In the genomic region with DNA sequence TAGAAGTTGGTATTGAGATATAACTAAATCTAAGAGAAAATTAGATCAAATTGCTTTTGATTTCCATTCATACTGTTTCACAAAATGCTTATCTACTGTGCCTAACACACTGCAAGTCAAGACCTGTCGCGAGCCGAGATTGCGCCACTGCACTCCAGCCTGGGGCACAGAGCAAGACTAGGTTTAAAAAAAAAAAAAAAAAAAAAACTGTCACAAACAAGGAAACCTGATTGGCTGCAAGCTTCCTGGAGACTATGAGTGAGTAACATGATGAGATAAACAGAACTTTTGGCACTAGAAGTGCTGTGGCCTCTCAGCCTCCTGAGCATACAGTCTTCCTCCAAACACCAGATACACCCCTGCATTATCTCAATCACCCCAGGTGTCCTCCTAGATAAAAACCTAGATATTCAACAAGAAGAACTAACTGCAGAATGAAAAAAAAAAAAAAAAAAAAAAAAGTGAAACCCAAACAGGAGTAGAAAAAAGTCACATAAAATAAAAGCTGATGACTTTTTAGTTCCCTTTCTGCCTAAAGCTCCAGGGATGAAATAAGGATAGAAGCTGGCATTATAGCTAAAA, we compare ENCODE assay signal across 10 cellular contexts.
DNase-seq lines count a peak whose midpoint lies in the region; ATAC-seq and TF ChIP-seq lines count a peak whose summit lies in the region.
"Had no signal": no experiment of that assay in that cellular context is flagged by ENCODE, and none has a peak within 500 bp of the region (broad histone marks: within the 10 kb centered on the region; RNA-seq: fewer than 3 reads in every experiment).

No MANE protein-coding gene starts in this region.

- DNase-seq in HCT116 (ENCODE audit: low read depth, low spot score): peak; percentile 39
- DNase-seq in RPMI8226: peak; percentile 58
- peak; percentile 77 for DNase-seq in fibroblast of peridontal ligament (ENCODE audit: extremely low read depth)
- peak; percentile 89 for DNase-seq in prostate gland (ENCODE audit: low spot score)
- no peak for DNase-seq in activated T-helper 1 cell treated with anti-CD3 and anti-CD28 coated beads, Interleukin-12 subunit alpha, Interleukin-12 subunit beta, Interleukin-2, Interleukin-4 antibody, amounts not matched to agents 30 ng/mL and 10 ng/mL and 1 ng/mL, durations not matched to agents 14 hours and 24 hours and 36 hours (ENCODE audit: low spot score)

- H3K4me2 ChIP-seq in HCT116 (ENCODE audit: low read length): peak overlapping the region; percentile 48

- BruUV-seq in HCT116 (replicated peaks; lab: Mats Ljungman, UMichigan): no TSS peak

- H3K9ac ChIP-seq in HCT116 (ENCODE audit: low read length): no peak overlapping the region

- intact Hi-C loops in HCT116 (cut with micrococcal nuclease) (no loop called here), prostate gland (cut with DNase I) (no loop called here)
- intact Hi-C loops in activated T-helper 1 cell treated with anti-CD3 and anti-CD28 coated beads, Interleukin-12 subunit alpha, Interleukin-12 subunit beta, Interleukin-2, Interleukin-4 antibody, amounts not matched to agents 30 ng/mL and 10 ng/mL and 1 ng/mL, durations not matched to agents 14 hours and 24 hours and 36 hours (cut with micrococcal nuclease): no loop called here

- peaks cover 4% of the 10 kb centered on the region for H3K27me3 Mint-ChIP-seq in activated T-helper 1 cell treated with anti-CD3 and anti-CD28 coated beads, Interleukin-12 subunit alpha, Interleukin-12 subunit beta, Interleukin-2, Interleukin-4 antibody, amounts not matched to agents 30 ng/mL and 10 ng/mL and 1 ng/mL, durations not matched to agents 14 hours and 24 hours and 36 hours (ENCODE audit: insufficient read depth)
- H3K27me3 Mint-ChIP-seq: dendritic cell treated with granulocyte-macrophage colony-stimulating factor and Interleukin-4, amounts not matched to agents 40 ng/mL and 50 ng/mL, for 4 days had no signal

- H3K36me3 ChIP-seq in HCT116 (ENCODE audit: control insufficient read depth in 1 of 2, insufficient read depth in 2 of 2, low read length in 2 of 2) (no peaks in the 10 kb centered on the region), prostate gland (no peaks in the 10 kb centered on the region)

- no peaks in the 10 kb centered on the region for H3K4me1 Mint-ChIP-seq in activated T-helper 1 cell treated with anti-CD3 and anti-CD28 coated beads, Interleukin-12 subunit alpha, Interleukin-12 subunit beta, Interleukin-2, Interleukin-4 antibody, amounts not matched to agents 30 ng/mL and 10 ng/mL and 1 ng/mL, durations not matched to agents 14 hours and 24 hours and 36 hours (ENCODE audit: low read depth)

- WGBS in prostate gland: 40% methylated on average over 4 of the region's 4 CpGs

- H3K9me3 ChIP-seq in HCT116 (ENCODE audit: control insufficient read depth in 1 of 2, insufficient read depth in 1 of 2, low read depth in 1 of 2, low read length in 2 of 2): no peaks in the 10 kb centered on the region
- H3K9me3 ChIP-seq in prostate gland: no peaks in the 10 kb centered on the region

- peak; percentile 73 for ATAC-seq in HCT116
- no peak for ATAC-seq in GM18511 (IDR thresholded peaks at IDR 0.05; ENCODE audit: unreplicated experiment)
- no peak for ATAC-seq in GM19351 (IDR thresholded peaks at IDR 0.05; ENCODE audit: unreplicated experiment)
- ATAC-seq in HG02852 (IDR thresholded peaks at IDR 0.05; ENCODE audit: unreplicated experiment): no peak

- H3K79me2 ChIP-seq in HCT116 (ENCODE audit: insufficient read depth, low read length): no peaks in the 10 kb centered on the region

- no peaks in the 10 kb centered on the region for H3K36me3 Mint-ChIP-seq in activated T-helper 1 cell treated with anti-CD3 and anti-CD28 coated beads, Interleukin-12 subunit alpha, Interleukin-12 subunit beta, Interleukin-2, Interleukin-4 antibody, amounts not matched to agents 30 ng/mL and 10 ng/mL and 1 ng/mL, durations not matched to agents 14 hours and 24 hours and 36 hours (ENCODE audit: low read depth)

- H3K4me3 ChIP-seq in HCT116 (replicated peaks in 1 of 2; ENCODE audit: low read depth in 1 of 2, low read length in 2 of 2) (no peak overlapping the region; a peak in 1 of 4 replicates), prostate gland (no peak overlapping the region)

- RAD21 ChIA-PET in HCT116 (lab: Charles Lee; ENCODE audit: low non-redundant PET in 1 of 2, low total read pairs in 2 of 2, uncharacterized antibody in 2 of 2, unreplicated experiment in 2 of 2): no interaction called here

- no peak for TF ChIP-seq POLR2A in HCT116 (IDR thresholded peaks at IDR 0.05; ENCODE audit: borderline replicate concordance, extremely low read depth, insufficient read depth, insufficient read length)
- TF ChIP-seq POLR2A in prostate gland (IDR thresholded peaks at IDR 0.05): no peak

- no peak overlapping the region for H3K4me3 Mint-ChIP-seq in activated T-helper 1 cell treated with anti-CD3 and anti-CD28 coated beads, Interleukin-12 subunit alpha, Interleukin-12 subunit beta, Interleukin-2, Interleukin-4 antibody, amounts not matched to agents 30 ng/mL and 10 ng/mL and 1 ng/mL, durations not matched to agents 14 hours and 24 hours and 36 hours
- H3K4me3 Mint-ChIP-seq: dendritic cell treated with granulocyte-macrophage colony-stimulating factor and Interleukin-4, amounts not matched to agents 40 ng/mL and 50 ng/mL, for 4 days had no signal

- no peak overlapping the region for H3K27ac Mint-ChIP-seq in activated T-helper 1 cell treated with anti-CD3 and anti-CD28 coated beads, Interleukin-12 subunit alpha, Interleukin-12 subunit beta, Interleukin-2, Interleukin-4 antibody, amounts not matched to agents 30 ng/mL and 10 ng/mL and 1 ng/mL, durations not matched to agents 14 hours and 24 hours and 36 hours
- H3K27ac Mint-ChIP-seq: dendritic cell treated with granulocyte-macrophage colony-stimulating factor and Interleukin-4, amounts not matched to agents 40 ng/mL and 50 ng/mL, for 4 days had no signal

- H3K27me3 ChIP-seq in HCT116 (ENCODE audit: insufficient read depth, low read length) (no peaks in the 10 kb centered on the region), prostate gland (replicated peaks; ENCODE audit: insufficient read depth) (no peaks in the 10 kb centered on the region)

- TF ChIP-seq CTCF in HCT116 (IDR thresholded peaks at IDR 0.05 in 2 of 3, conservative IDR thresholded peaks at IDR 0.05 in 1 of 3; ENCODE audit: borderline replicate concordance in 1 of 3, insufficient read depth in 1 of 3, low read depth in 2 of 3, low read length in 2 of 3) (no peak), prostate gland (IDR thresholded peaks at IDR 0.05) (no peak)

- H3K9me3 Mint-ChIP-seq in activated T-helper 1 cell treated with anti-CD3 and anti-CD28 coated beads, Interleukin-12 subunit alpha, Interleukin-12 subunit beta, Interleukin-2, Interleukin-4 antibody, amounts not matched to agents 30 ng/mL and 10 ng/mL and 1 ng/mL, durations not matched to agents 14 hours and 24 hours and 36 hours: no peaks in the 10 kb centered on the region
- H3K9me3 Mint-ChIP-seq: dendritic cell treated with granulocyte-macrophage colony-stimulating factor and Interleukin-4, amounts not matched to agents 40 ng/mL and 50 ng/mL, for 4 days had no signal

- POLR2A ChIA-PET in HCT116 (lab: Charles Lee): no interaction called here

- no peak for TF ChIP-seq RAD21 in HCT116 (IDR thresholded peaks at IDR 0.05; ENCODE audit: low read depth)

- H3K4me1 ChIP-seq in HCT116 (ENCODE audit: control insufficient read depth in 1 of 2, insufficient read depth in 2 of 2, low read length in 2 of 2): peaks cover 0 to 10% of the 10 kb centered on the region in 2 experiments; a peak in 2 of 4 replicates
- peaks cover 7% of the 10 kb centered on the region for H3K4me1 ChIP-seq in prostate gland (replicated peaks)

- H3K27ac ChIP-seq in HCT116 (ENCODE audit: low read depth, low read length) (no peak overlapping the region), prostate gland (no peak overlapping the region)
- H3K27ac ChIP-seq: HL-60 had no signal

- CTCF ChIA-PET in HCT116 (lab: Charles Lee): no interaction called here

- peak overlapping the region; percentile 82 for H2AFZ ChIP-seq in HCT116 (ENCODE audit: low read depth, low read length, poor library complexity, severe bottlenecking)

- no peaks in the 10 kb centered on the region for H3K9me2 ChIP-seq in HCT116 (ENCODE audit: insufficient read depth)

- H4K20me1 ChIP-seq in HCT116 (ENCODE audit: insufficient read depth): no peaks in the 10 kb centered on the region; the same call in 1 of the 2 replicates

TF ChIP-seq in HCT116, 20 proteins besides CTCF, POLR2A, EP300 and RAD21 (continues in another document):
- TF ChIP-seq, protein P1, sequence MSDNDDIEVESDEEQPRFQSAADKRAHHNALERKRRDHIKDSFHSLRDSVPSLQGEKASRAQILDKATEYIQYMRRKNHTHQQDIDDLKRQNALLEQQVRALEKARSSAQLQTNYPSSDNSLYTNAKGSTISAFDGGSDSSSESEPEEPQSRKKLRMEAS (IDR thresholded peaks at IDR 0.05): no peak
- TF ChIP-seq CBX3 (IDR thresholded peaks at IDR 0.05; ENCODE audit: low read depth) (0 out of 2 replicates have a peak, but pooled peaks have one; percentile 17), JUND (IDR thresholded peaks at IDR 0.05) (no peak), EZH2phosphoT487 (IDR thresholded peaks at IDR 0.05; ENCODE audit: borderline replicate concordance) (no peak), SRF (IDR thresholded peaks at IDR 0.05; ENCODE audit: low read depth) (no peak), CEBPB (IDR thresholded peaks at IDR 0.05; ENCODE audit: low read depth) (peak; percentile 86)
